ENCODE assay signal across 1 cellular context in the genomic region with DNA sequence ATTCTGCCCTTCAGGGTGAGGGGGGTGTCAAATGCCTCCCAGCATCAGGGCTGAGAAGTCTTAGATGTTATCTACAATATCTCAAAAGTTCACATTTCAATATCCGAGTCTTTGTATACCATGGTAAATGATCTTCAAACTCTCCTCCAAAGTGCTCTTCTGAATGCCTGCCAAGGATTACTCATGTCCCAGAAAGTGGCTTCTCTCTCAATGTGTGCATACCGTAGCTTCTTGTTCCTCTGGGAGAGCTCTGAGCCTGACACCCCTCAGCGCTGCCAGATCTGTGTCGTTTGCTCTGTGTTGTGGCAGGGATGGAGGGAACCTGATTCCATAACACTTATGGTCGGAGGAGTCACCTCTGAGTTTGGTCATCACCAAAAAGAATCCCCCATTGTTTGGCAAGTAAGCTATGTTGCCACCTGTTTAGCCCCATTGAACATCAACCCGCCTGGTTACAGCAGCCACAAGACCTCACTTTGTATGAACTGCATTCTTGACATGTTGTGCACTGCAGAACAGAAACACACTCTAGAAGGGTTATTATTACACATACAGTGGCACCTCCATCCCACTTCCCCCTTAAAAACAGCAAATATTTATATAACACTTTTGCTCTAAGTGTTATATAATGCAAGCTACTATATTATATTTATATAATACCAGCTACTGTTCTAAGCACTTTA.
TF ChIP-seq lines count a peak whose summit lies in the region.

No MANE protein-coding gene starts in this region.

TF ChIP-seq in WTC11, 78 proteins besides CTCF, POLR2A, EP300 and RAD21 (continued from another document):
- TF ChIP-seq, protein P1, sequence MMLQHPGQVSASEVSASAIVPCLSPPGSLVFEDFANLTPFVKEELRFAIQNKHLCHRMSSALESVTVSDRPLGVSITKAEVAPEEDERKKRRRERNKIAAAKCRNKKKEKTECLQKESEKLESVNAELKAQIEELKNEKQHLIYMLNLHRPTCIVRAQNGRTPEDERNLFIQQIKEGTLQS (CRISPR knock-in tag; conservative IDR thresholded peaks at IDR 0.05), result no peak
- no peak for TF ChIP-seq ELF4 (CRISPR knock-in tag; IDR thresholded peaks at IDR 0.05; ENCODE audit: low read depth)
- TF ChIP-seq, protein P2, sequence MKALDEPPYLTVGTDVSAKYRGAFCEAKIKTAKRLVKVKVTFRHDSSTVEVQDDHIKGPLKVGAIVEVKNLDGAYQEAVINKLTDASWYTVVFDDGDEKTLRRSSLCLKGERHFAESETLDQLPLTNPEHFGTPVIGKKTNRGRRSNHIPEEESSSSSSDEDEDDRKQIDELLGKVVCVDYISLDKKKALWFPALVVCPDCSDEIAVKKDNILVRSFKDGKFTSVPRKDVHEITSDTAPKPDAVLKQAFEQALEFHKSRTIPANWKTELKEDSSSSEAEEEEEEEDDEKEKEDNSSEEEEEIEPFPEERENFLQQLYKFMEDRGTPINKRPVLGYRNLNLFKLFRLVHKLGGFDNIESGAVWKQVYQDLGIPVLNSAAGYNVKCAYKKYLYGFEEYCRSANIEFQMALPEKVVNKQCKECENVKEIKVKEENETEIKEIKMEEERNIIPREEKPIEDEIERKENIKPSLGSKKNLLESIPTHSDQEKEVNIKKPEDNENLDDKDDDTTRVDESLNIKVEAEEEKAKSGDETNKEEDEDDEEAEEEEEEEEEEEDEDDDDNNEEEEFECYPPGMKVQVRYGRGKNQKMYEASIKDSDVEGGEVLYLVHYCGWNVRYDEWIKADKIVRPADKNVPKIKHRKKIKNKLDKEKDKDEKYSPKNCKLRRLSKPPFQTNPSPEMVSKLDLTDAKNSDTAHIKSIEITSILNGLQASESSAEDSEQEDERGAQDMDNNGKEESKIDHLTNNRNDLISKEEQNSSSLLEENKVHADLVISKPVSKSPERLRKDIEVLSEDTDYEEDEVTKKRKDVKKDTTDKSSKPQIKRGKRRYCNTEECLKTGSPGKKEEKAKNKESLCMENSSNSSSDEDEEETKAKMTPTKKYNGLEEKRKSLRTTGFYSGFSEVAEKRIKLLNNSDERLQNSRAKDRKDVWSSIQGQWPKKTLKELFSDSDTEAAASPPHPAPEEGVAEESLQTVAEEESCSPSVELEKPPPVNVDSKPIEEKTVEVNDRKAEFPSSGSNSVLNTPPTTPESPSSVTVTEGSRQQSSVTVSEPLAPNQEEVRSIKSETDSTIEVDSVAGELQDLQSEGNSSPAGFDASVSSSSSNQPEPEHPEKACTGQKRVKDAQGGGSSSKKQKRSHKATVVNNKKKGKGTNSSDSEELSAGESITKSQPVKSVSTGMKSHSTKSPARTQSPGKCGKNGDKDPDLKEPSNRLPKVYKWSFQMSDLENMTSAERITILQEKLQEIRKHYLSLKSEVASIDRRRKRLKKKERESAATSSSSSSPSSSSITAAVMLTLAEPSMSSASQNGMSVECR (CRISPR knock-in tag; IDR thresholded peaks at IDR 0.05; ENCODE audit: borderline replicate concordance), result no peak
- no peak for TF ChIP-seq SP1 (CRISPR knock-in tag; conservative IDR thresholded peaks at IDR 0.05)
- TF ChIP-seq MYBL2 (CRISPR knock-in tag; IDR thresholded peaks at IDR 0.05), result no peak
- no peak for TF ChIP-seq NR2C2 (CRISPR knock-in tag; IDR thresholded peaks at IDR 0.05)
- TF ChIP-seq PRRX2 (CRISPR knock-in tag; IDR thresholded peaks at IDR 0.05), result no peak
- no peak for TF ChIP-seq SMAD3 (CRISPR knock-in tag; IDR thresholded peaks at IDR 0.05; ENCODE audit: borderline replicate concordance)
- no peak for TF ChIP-seq NR1H2 (CRISPR knock-in tag; IDR thresholded peaks at IDR 0.05)
- TF ChIP-seq ZNF232 (CRISPR knock-in tag; IDR thresholded peaks at IDR 0.05), result no peak
TF ChIP-seq in WTC11: peak in this region for 0.
